Comparison of ENCODE assay signal across 8 cellular contexts in genomic region chr2:61471905-61472805, GRCh38. TPM values are rescaled to one million over a fixed set of nuclear protein-coding genes. Genes with fewer than 3 reads are reported as not detected.
DNase-seq lines count a peak whose midpoint lies in the region; ATAC-seq and TF ChIP-seq lines count a peak whose summit lies in the region.

No MANE protein-coding gene starts in this region.

- H3K9me3 ChIP-seq in ES-I3 (ENCODE audit: control insufficient read depth, insufficient read depth, low read length): no peaks in the 10 kb centered on the region

- H3K4me1 Mint-ChIP-seq in progenitor cell of endocrine pancreas (ENCODE audit: low read depth): peaks cover 16% of the 10 kb centered on the region

- peak overlapping the region; percentile 99 for H3K9ac ChIP-seq in ES-I3 (ENCODE audit: low read depth, low read length)

- ATAC-seq in HG03039 (IDR thresholded peaks at IDR 0.05; ENCODE audit: unreplicated experiment): no peak

- TF ChIP-seq CTCF in 22Rv1 (IDR thresholded peaks at IDR 0.05) (no peak), progenitor cell of endocrine pancreas (IDR thresholded peaks at IDR 0.05; ENCODE audit: unreplicated experiment) (no peak)

- peaks cover 5% of the 10 kb centered on the region for H3K36me3 Mint-ChIP-seq in progenitor cell of endocrine pancreas (ENCODE audit: insufficient read depth)

- H3K4me1 ChIP-seq in ES-I3 (ENCODE audit: insufficient read depth, low read length): no peaks in the 10 kb centered on the region

- peak overlapping the region; percentile 91 for H3K27ac ChIP-seq in 22Rv1

- peak overlapping the region; percentile 95 for H3K27ac Mint-ChIP-seq in progenitor cell of endocrine pancreas

- peak; percentile 29 for DNase-seq in NCI-H1105 (lab: John Stamatoyannopoulos, UW)
- DNase-seq in activated effector memory CD4-positive, alpha-beta T cell treated with Interleukin-2 at 50 U/mL for 16 hours: peak; percentile 8
- DNase-seq in germinal center (ENCODE audit: low spot score): peak; percentile 24
- no peak for DNase-seq in progenitor cell of endocrine pancreas (ENCODE audit: low spot score, unreplicated experiment)
- DNase-seq in GDM1 (lab: John Stamatoyannopoulos, UW): no peak

- H3K36me3 ChIP-seq in ES-I3 (ENCODE audit: insufficient read depth, low read length): no peaks in the 10 kb centered on the region

- no peaks in the 10 kb centered on the region for H3K9me3 Mint-ChIP-seq in progenitor cell of endocrine pancreas (ENCODE audit: low read depth)

- H3K4me3 Mint-ChIP-seq in progenitor cell of endocrine pancreas (ENCODE audit: low read depth): peak overlapping the region; percentile 95

- no peaks in the 10 kb centered on the region for H3K27me3 Mint-ChIP-seq in progenitor cell of endocrine pancreas

RNA-seq across cellular contexts. Expression of gene USP34, which starts 1.3 kb away (rescaled TPM):
- total RNA-seq in progenitor cell of endocrine pancreas: 139 and 160 TPM in 2 replicates

Comparison
In these comparisons a context has a peak if more than half of its experiments do, and no peak if none do; other contexts are left out.
1. DNase-seq: peak in NCI-H1105 (single experiment), activated effector memory CD4-positive, alpha-beta T cell treated with Interleukin-2 at 50 U/mL for 16 hours (single experiment) and germinal center (single experiment); none in progenitor cell of endocrine pancreas (single experiment) and GDM1 (single experiment).